8 cellular contexts compared by ENCODE assay signal in genomic region chr12:94147991-94148840, GRCh38. TPM values are rescaled to one million over a fixed set of nuclear protein-coding genes. Genes with fewer than 3 reads are reported as not detected.
DNase-seq lines count a peak whose midpoint lies in the region; ATAC-seq and TF ChIP-seq lines count a peak whose summit lies in the region.

TSS of gene PLXNC1 (plus strand) at chr12:94148577. CDS start at chr12:94148972, 395 bp downstream.

- intact Hi-C loops in CD8-positive, alpha-beta T cell (cut with DNase I, micrococcal nuclease), result loop anchor here (2.0 to 5.0 kb wide), 3 partner anchors 59 to 311 kb away; partner anchors contain the start of gene CEP83 (in 2 of the 2)
- intact Hi-C loops in ascending aorta (cut with DNase I), result no loop called here

- H4K20me1 ChIP-seq in hepatocyte (ENCODE audit: insufficient read depth, poor library complexity, severe bottlenecking), result no peaks in the 10 kb centered on the region

- H3K79me2 ChIP-seq in hepatocyte, result no peaks in the 10 kb centered on the region

- peak within 1 kb of the TSS; percentile 37 for H3K27ac ChIP-seq in CD8-positive, alpha-beta T cell (ENCODE audit: low read depth, low read length)
- H3K27ac ChIP-seq in HL-60 (replicated peaks) (peak within 1 kb of the TSS; percentile 47; the same call in 1 of the 2 replicates), ascending aorta (no peak within 1 kb of the TSS), hepatocyte (peak within 1 kb of the TSS; percentile 83)

- peak within 1 kb of the TSS; percentile 61 for H3K4me3 ChIP-seq in CD8-positive, alpha-beta T cell (ENCODE audit: low read depth, low read length)
- H3K4me3 ChIP-seq in HL-60 (replicated peaks; ENCODE audit: insufficient read depth, low read length) (peak within 1 kb of the TSS; percentile 59), ascending aorta (peak within 1 kb of the TSS; percentile 65 to 82), hepatocyte (peak within 1 kb of the TSS; percentile 76), retinal pigment epithelial cell (ENCODE audit: low read length) (peak within 1 kb of the TSS; percentile 40)

- H2AFZ ChIP-seq in hepatocyte, result peak within 1 kb of the TSS; percentile 78

- H3K9me3 ChIP-seq in CD8-positive, alpha-beta T cell (ENCODE audit: low read length), result no peaks in the 10 kb centered on the region
- no peaks in the 10 kb centered on the region for H3K9me3 ChIP-seq in T-helper 17 cell (ENCODE audit: control insufficient read depth, low read length, poor library complexity, severe bottlenecking)
- H3K9me3 ChIP-seq in ascending aorta, result no peaks in the 10 kb centered on the region
- H3K9me3 ChIP-seq in hepatocyte (ENCODE audit: low read depth), result no peaks in the 10 kb centered on the region

- no peaks in the 10 kb centered on the region for H3K27me3 Mint-ChIP-seq in CD8-positive, alpha-beta T cell (ENCODE audit: low read depth)
- no peaks in the 10 kb centered on the region for H3K27me3 Mint-ChIP-seq in T-helper 17 cell

- H3K4me2 ChIP-seq in hepatocyte, result peak within 1 kb of the TSS; percentile 94

- peak; percentile 68 for ATAC-seq in CD8-positive, alpha-beta T cell
- ATAC-seq in GM19463 (IDR thresholded peaks at IDR 0.05; ENCODE audit: unreplicated experiment) (peak; percentile 40), T-helper 17 cell (peak; percentile 69), omental fat pad (ENCODE audit: low FRiP score) (no peak)

- no peaks in the 10 kb centered on the region for H3K9me3 Mint-ChIP-seq in CD8-positive, alpha-beta T cell

- H3K27ac Mint-ChIP-seq in CD8-positive, alpha-beta T cell, result peak within 1 kb of the TSS; percentile 41
- peak within 1 kb of the TSS; percentile 87 for H3K27ac Mint-ChIP-seq in T-helper 17 cell

- H3K4me1 ChIP-seq in CD8-positive, alpha-beta T cell (ENCODE audit: insufficient read depth, low read length), result peaks cover 17% of the 10 kb centered on the region
- H3K4me1 ChIP-seq in ascending aorta (peaks cover 9 to 11% of the 10 kb centered on the region in 2 donors), hepatocyte (ENCODE audit: insufficient read depth) (peaks cover 15% of the 10 kb centered on the region)

- TF ChIP-seq CTCF in CD8-positive, alpha-beta T cell (IDR thresholded peaks at IDR 0.05), result no peak
- TF ChIP-seq CTCF in HL-60 (IDR thresholded peaks at IDR 0.05; ENCODE audit: insufficient read depth, low read length) (no peak), ascending aorta (IDR thresholded peaks at IDR 0.05) (no peak), hepatocyte (IDR thresholded peaks at IDR 0.05; ENCODE audit: poor library complexity) (no peak), retinal pigment epithelial cell (conservative IDR thresholded peaks at IDR 0.05; ENCODE audit: low read depth, low read length) (no peak), omental fat pad (IDR thresholded peaks at IDR 0.05) (no peak)

- H3K36me3 Mint-ChIP-seq in CD8-positive, alpha-beta T cell, result no peaks in the 10 kb centered on the region
- H3K36me3 Mint-ChIP-seq in T-helper 17 cell (ENCODE audit: low read depth), result no peaks in the 10 kb centered on the region

- CTCF ChIA-PET in CD8-positive, alpha-beta T cell (lab: Charles Lee), result interaction anchor here (0.8 to 4.4 kb wide), 5 partner anchors 13 to 311 kb away, joined by 3 to 34 read pairs (median 3); no protein-coding TSS in a partner anchor

- H3K4me3 Mint-ChIP-seq in CD8-positive, alpha-beta T cell, result peak within 1 kb of the TSS; percentile 90
- peak within 1 kb of the TSS; percentile 96 for H3K4me3 Mint-ChIP-seq in T-helper 17 cell

- peaks cover 34% of the 10 kb centered on the region for H3K4me1 Mint-ChIP-seq in CD8-positive, alpha-beta T cell (ENCODE audit: low read depth)
- peaks cover 27% of the 10 kb centered on the region for H3K4me1 Mint-ChIP-seq in T-helper 17 cell

- no peaks in the 10 kb centered on the region for H3K27me3 ChIP-seq in CD8-positive, alpha-beta T cell (ENCODE audit: insufficient read depth, low read length)
- H3K27me3 ChIP-seq in HL-60 (ENCODE audit: insufficient read depth, poor library complexity, severe bottlenecking), result peaks cover 7% of the 10 kb centered on the region
- H3K27me3 ChIP-seq in ascending aorta, result no peaks in the 10 kb centered on the region
- H3K27me3 ChIP-seq in hepatocyte, result peaks cover 38% of the 10 kb centered on the region

- POLR2A ChIA-PET in CD8-positive, alpha-beta T cell (lab: Charles Lee), result interaction anchor here (1.2 to 2.2 kb wide), 4 partner anchors 11 to 281 kb away, joined by 3 to 10 read pairs (median 4); no protein-coding TSS in a partner anchor

- DNase-seq in CD8-positive, alpha-beta T cell, result peak; percentile 39 to 82 (median 61)
- DNase-seq in HL-60 (ENCODE audit: low read depth in 1 of 2, low spot score in 1 of 2) (peak in 1 of 2 experiments; percentile 74), T-helper 17 cell (peak; percentile 49 to 61 (median 54)), ascending aorta (ENCODE audit: low spot score in 2 of 2) (peak in 1 of 2 donors; percentile 67), hepatocyte (ENCODE audit: low spot score) (peak; percentile 61), retinal pigment epithelial cell (ENCODE audit: low read depth) (no peak), omental fat pad (ENCODE audit: low spot score) (no peak)

- H3K9me2 ChIP-seq in hepatocyte (replicated peaks; ENCODE audit: insufficient read depth), result no peaks in the 10 kb centered on the region

- H3K36me3 ChIP-seq in CD8-positive, alpha-beta T cell (ENCODE audit: insufficient read depth, low read length), result no peaks in the 10 kb centered on the region
- no peaks in the 10 kb centered on the region for H3K36me3 ChIP-seq in ascending aorta
- no peaks in the 10 kb centered on the region for H3K36me3 ChIP-seq in hepatocyte (replicated peaks; ENCODE audit: insufficient read depth, low read depth)

- 1% methylated on average over 54 of the region's 89 CpGs for WGBS in hepatocyte (ENCODE audit: low lambda C conversion rate, missing lambda C conversion rate)

RNA-seq across cellular contexts. Expression of gene PLXNC1, which starts in this region (rescaled TPM):
- total RNA-seq in CD8-positive, alpha-beta T cell, result 1 to 10 TPM; 6.0 to 7.7 TPM
- 10 to 100 TPM; 26.5 to 30.6 TPM for total RNA-seq in T-helper 17 cell
- total RNA-seq in ascending aorta, result 1.8 TPM
- total RNA-seq in hepatocyte, result 17.8 and 23.2 TPM in 2 replicates
- polyA plus RNA-seq in hepatocyte, result 6.7 and 7.1 TPM in 2 replicates
- total RNA-seq in omental fat pad, result 10 to 100 TPM in 2 of 4 donors, 1 to 10 TPM in 2; 4.2 to 42.7 (median 8.6) TPM

Comparison
In these comparisons a context has a peak if more than half of its experiments do, and no peak if none do; other contexts are left out.
1. DNase-seq: peak in CD8-positive, alpha-beta T cell (7 of 7), T-helper 17 cell (3 of 3) and hepatocyte (single experiment); none in retinal pigment epithelial cell (single experiment) and omental fat pad (single experiment).
2. H3K27ac ChIP-seq: peak in CD8-positive, alpha-beta T cell (single experiment), HL-60 (single experiment) and hepatocyte (single experiment); none in ascending aorta (0 of 2).
3. Peak in every context shown above with its lines, with median percentiles within 50 percentile points of each other: H3K4me3 ChIP-seq.